8 cellular contexts compared by ENCODE assay signal in the genomic region with DNA sequence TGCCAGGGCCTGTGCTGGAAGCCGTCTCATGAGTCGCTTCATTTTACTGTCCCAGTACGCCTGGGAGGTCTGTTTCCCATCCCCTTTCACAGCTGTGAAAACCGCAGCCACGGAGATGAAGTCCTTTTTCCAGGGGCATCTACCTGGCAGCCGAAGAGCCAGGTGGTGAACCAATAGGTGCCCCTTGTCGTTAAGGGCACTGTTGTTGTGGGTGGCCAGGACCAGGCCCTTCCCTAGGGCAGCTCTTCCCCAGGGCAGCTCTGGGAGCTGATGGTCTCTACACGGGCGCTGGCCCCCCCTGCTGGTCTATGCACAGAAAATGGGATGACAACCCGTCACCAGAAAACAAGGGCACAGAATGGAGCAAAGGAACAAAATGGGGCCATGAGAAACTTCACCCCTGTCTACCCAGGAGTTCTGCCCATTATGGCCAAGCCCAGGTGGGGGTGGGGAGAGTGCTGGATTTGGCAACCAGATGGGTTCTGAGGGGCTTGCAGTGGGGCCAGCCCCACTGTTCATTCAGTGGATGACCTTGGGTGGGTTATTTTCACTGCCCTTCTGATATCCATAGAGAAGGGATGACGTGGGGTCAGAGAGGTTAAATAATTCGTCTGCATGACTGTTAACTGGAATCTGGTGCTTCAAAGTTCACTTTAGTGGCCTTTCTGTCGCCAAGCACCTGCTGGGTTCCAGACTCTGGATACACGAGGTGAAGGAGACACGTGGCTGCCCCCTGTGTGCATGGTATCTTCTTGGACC. TPM values are rescaled to one million over a fixed set of nuclear protein-coding genes. Genes with fewer than 3 reads are reported as not detected.
A peak's percentile ranks its signal among the peaks of the same experiment; 100 is the strongest.
DNase-seq lines count a peak whose midpoint lies in the region; ATAC-seq and TF ChIP-seq lines count a peak whose summit lies in the region.

No MANE protein-coding gene starts in this region.

- no peak overlapping the region for H3K27ac ChIP-seq in right lobe of liver

- H3K9me3 Mint-ChIP-seq in stimulated activated memory B cell treated with anti-CD40 and anti-IgM and Interleukin-4, amounts not matched to agents 10 μg/mL and 1 μg/mL and 100 μg/mL, for 72 hours = no peaks in the 10 kb centered on the region

- no peaks in the 10 kb centered on the region for H3K9me3 ChIP-seq in right lobe of liver

- no peak for TF ChIP-seq POLR2A in right lobe of liver (IDR thresholded peaks at IDR 0.05)

- H3K4me3 Mint-ChIP-seq in stimulated activated memory B cell treated with anti-CD40 and anti-IgM and Interleukin-4, amounts not matched to agents 10 μg/mL and 1 μg/mL and 100 μg/mL, for 72 hours = peak overlapping the region; percentile 61

- H3K4me3 ChIP-seq in right lobe of liver = no peak overlapping the region

- no peaks in the 10 kb centered on the region for H3K36me3 ChIP-seq in right lobe of liver

- ATAC-seq in right lobe of liver (peak; percentile 94 to 95 (median 94)), HG03095 (IDR thresholded peaks at IDR 0.05; ENCODE audit: unreplicated experiment) (no peak)
- peak; percentile 28 for ATAC-seq in stimulated activated memory B cell treated with anti-CD40 and anti-IgM and Interleukin-4, amounts not matched to agents 10 μg/mL and 1 μg/mL and 100 μg/mL, for 72 hours

- intact Hi-C loops in right lobe of liver (cut with DNase I) = loop anchor here (5.0 to 10.0 kb wide), 2 partner anchors 379 to 382 kb away; no protein-coding TSS in a partner anchor

- DNase-seq in GM04504 (ENCODE audit: low read depth) (peak; percentile 36), NCI-H146 (lab: John Stamatoyannopoulos, UW) (peak; percentile 63), dedifferentiated amniotic fluid mesenchymal stem cell (ENCODE audit: extremely low spot score) (peak; percentile 34), right lobe of liver (peak; percentile 78 to 81 (median 81)), LoVo (ENCODE audit: low spot score) (no peak)
- DNase-seq in activated CD4-positive, alpha-beta T cell treated with anti-CD3 and anti-CD28 coated beads for 1 hour = peak; percentile 28

- H3K36me3 Mint-ChIP-seq in stimulated activated memory B cell treated with anti-CD40 and anti-IgM and Interleukin-4, amounts not matched to agents 10 μg/mL and 1 μg/mL and 100 μg/mL, for 72 hours = no peaks in the 10 kb centered on the region

- WGBS in right lobe of liver (ENCODE audit: insufficient coverage, low coverage, low lambda C conversion rate, missing lambda C conversion rate) = 55% methylated on average over 9 of the region's 15 CpGs

- peak overlapping the region; percentile 86 for H3K27ac Mint-ChIP-seq in stimulated activated memory B cell treated with anti-CD40 and anti-IgM and Interleukin-4, amounts not matched to agents 10 μg/mL and 1 μg/mL and 100 μg/mL, for 72 hours

- H3K4me1 ChIP-seq in right lobe of liver = no peaks in the 10 kb centered on the region

- no peaks in the 10 kb centered on the region for H3K27me3 ChIP-seq in right lobe of liver

- peaks cover 60% of the 10 kb centered on the region for H3K4me1 Mint-ChIP-seq in stimulated activated memory B cell treated with anti-CD40 and anti-IgM and Interleukin-4, amounts not matched to agents 10 μg/mL and 1 μg/mL and 100 μg/mL, for 72 hours

- TF ChIP-seq CTCF in right lobe of liver (IDR thresholded peaks at IDR 0.05) = peak; percentile 67 to 76 (median 70)

- H3K27me3 Mint-ChIP-seq in stimulated activated memory B cell treated with anti-CD40 and anti-IgM and Interleukin-4, amounts not matched to agents 10 μg/mL and 1 μg/mL and 100 μg/mL, for 72 hours = peaks cover 17% of the 10 kb centered on the region

RNA-seq across cellular contexts. Expression of gene RMI2, which starts 11.5 kb away (rescaled TPM):
- 1 to 10 TPM in 3 of 6 experiments, under 1 TPM in 3; 0.37 to 2.9 (median 1.0) TPM for total RNA-seq in right lobe of liver
